Comparison of ENCODE assay signal across 9 cellular contexts in the genomic region with DNA sequence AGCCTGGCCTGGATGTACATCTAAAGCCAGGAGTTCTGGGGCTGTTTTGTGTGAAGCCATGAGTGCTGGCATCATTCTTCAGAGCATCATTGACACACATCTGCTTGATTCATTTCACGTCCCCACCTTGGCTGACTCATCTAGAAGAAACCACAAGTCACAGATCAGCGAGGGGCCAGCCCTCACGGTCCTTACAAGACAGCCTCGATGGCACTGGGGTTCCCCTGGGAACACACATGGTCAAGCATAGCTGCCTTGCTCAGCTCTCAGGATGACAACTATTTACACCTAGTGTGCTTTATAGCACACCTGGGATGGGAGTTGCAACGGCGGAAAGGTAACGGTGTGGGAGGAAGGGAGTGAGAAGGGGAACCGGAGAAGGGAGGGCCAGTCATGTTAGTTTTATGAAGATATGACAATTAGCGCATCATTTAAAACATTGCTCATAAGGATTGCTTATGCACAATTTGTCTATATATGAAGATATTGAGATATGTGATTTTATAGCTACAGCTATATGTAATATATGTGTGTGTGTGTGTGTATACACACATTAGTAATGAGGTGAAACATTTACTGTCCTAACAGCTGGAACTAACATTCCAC.
A peak's percentile ranks its signal among the peaks of the same experiment; 100 is the strongest.
DNase-seq lines count a peak whose midpoint lies in the region; ATAC-seq and TF ChIP-seq lines count a peak whose summit lies in the region.
"Had no signal": no experiment of that assay in that cellular context is flagged by ENCODE, and none has a peak within 500 bp of the region (broad histone marks: within the 10 kb centered on the region; RNA-seq: fewer than 3 reads in every experiment).

No MANE protein-coding gene starts in this region.

- H3K4me1 ChIP-seq in Karpas-422 (ENCODE audit: low read length) (peaks cover 55% of the 10 kb centered on the region), vagina (no peaks in the 10 kb centered on the region)
- peaks cover 7% of the 10 kb centered on the region for H3K4me1 ChIP-seq in CD4-positive, alpha-beta memory T cell (ENCODE audit: insufficient read depth, low read length)

- peak; percentile 91 for ATAC-seq in GM18861 (IDR thresholded peaks at IDR 0.05; ENCODE audit: unreplicated experiment)
- peak; percentile 79 for ATAC-seq in GM21737 (IDR thresholded peaks at IDR 0.05; ENCODE audit: unreplicated experiment)

- H3K27me3 ChIP-seq in Karpas-422 (ENCODE audit: low read length) = 0 out of 2 replicates have a peak, but pooled peaks cover 2% of the 10 kb centered on the region
- H3K27me3 ChIP-seq in vagina = no peaks in the 10 kb centered on the region
- no peaks in the 10 kb centered on the region for H3K27me3 ChIP-seq in CD4-positive, alpha-beta memory T cell (ENCODE audit: insufficient read depth, low read length)

- peaks cover 43% of the 10 kb centered on the region for H3K27me3 Mint-ChIP-seq in mesothelial cell of epicardium (ENCODE audit: low read depth)
- no peaks in the 10 kb centered on the region for H3K27me3 Mint-ChIP-seq in CD4-positive, alpha-beta memory T cell

- no peak overlapping the region for H3K9ac ChIP-seq in Karpas-422 (ENCODE audit: low read length)

- no peak overlapping the region for H3K4me3 Mint-ChIP-seq in mesothelial cell of epicardium
- peak overlapping the region in 2 of 8 donors; percentile 4 to 31 for H3K4me3 Mint-ChIP-seq in CD4-positive, alpha-beta memory T cell
- H3K4me3 Mint-ChIP-seq: naive B cell had no signal

- no peaks in the 10 kb centered on the region for H4K20me1 ChIP-seq in Karpas-422 (ENCODE audit: insufficient read depth, low read depth, low read length)

- no peak for TF ChIP-seq POLR2A in vagina (IDR thresholded peaks at IDR 0.05)

- H2AFZ ChIP-seq in Karpas-422 (ENCODE audit: low read length) = no peak overlapping the region

- CTCF ChIA-PET in CD4-positive, alpha-beta memory T cell (lab: Charles Lee; ENCODE audit: partially characterized antibody) = interaction anchor here (1.2 kb wide), 1 partner anchor 34 kb away, joined by 3 read pairs; no protein-coding TSS in a partner anchor

- intact Hi-C loops in vagina (cut with DNase I) = no loop called here
- intact Hi-C loops in CD4-positive, alpha-beta memory T cell (cut with micrococcal nuclease) = no loop called here

- no peaks in the 10 kb centered on the region for H3K79me2 ChIP-seq in Karpas-422 (ENCODE audit: low read length)

- POLR2A ChIA-PET in CD4-positive, alpha-beta memory T cell (lab: Charles Lee; ENCODE audit: partially characterized antibody) = interaction anchor here (1.3 kb wide), 1 partner anchor 33 kb away, joined by 4 read pairs; no protein-coding TSS in a partner anchor

- no peaks in the 10 kb centered on the region for H3K9me2 ChIP-seq in Karpas-422 (replicated peaks; ENCODE audit: insufficient read depth, low read length)

- TF ChIP-seq CTCF in mesothelial cell of epicardium (IDR thresholded peaks at IDR 0.05; ENCODE audit: unreplicated experiment) (no peak), vagina (IDR thresholded peaks at IDR 0.05) (no peak)

- H3K4me2 ChIP-seq in Karpas-422 (ENCODE audit: low read depth, low read length, poor library complexity, severe bottlenecking) = peak overlapping the region; percentile 44

- 0 out of 2 replicates have a peak overlapping the region, but pooled peaks have one; percentile 0 for H3K4me3 ChIP-seq in Karpas-422 (ENCODE audit: low read length)
- no peak overlapping the region for H3K4me3 ChIP-seq in vagina
- H3K4me3 ChIP-seq in CD4-positive, alpha-beta memory T cell (ENCODE audit: low read length in 2 of 2) = no peak overlapping the region

- H3K27ac ChIP-seq in Karpas-422 (ENCODE audit: low read length) = peak overlapping the region; percentile 33; the same call in 1 of the 2 replicates
- no peak overlapping the region for H3K27ac ChIP-seq in vagina
- no peak overlapping the region for H3K27ac ChIP-seq in CD4-positive, alpha-beta memory T cell (ENCODE audit: low read depth, low read length)

- no peaks in the 10 kb centered on the region for H3K4me1 Mint-ChIP-seq in mesothelial cell of epicardium
- peaks cover 5 to 16% (median 10%) of the 10 kb centered on the region in 4 donors for H3K4me1 Mint-ChIP-seq in CD4-positive, alpha-beta memory T cell

- no peak overlapping the region for H3K27ac Mint-ChIP-seq in mesothelial cell of epicardium
- H3K27ac Mint-ChIP-seq in CD4-positive, alpha-beta memory T cell = peak overlapping the region in 2 of 7 donors; percentile 26 to 40

- peaks cover 3% of the 10 kb centered on the region for H3K36me3 Mint-ChIP-seq in mesothelial cell of epicardium
- peaks cover 0 to 4% of the 10 kb centered on the region in 2 donors for H3K36me3 Mint-ChIP-seq in CD4-positive, alpha-beta memory T cell

- H3K9me3 Mint-ChIP-seq in mesothelial cell of epicardium = peaks cover 17% of the 10 kb centered on the region
- peaks cover 0 to 17% (median 6%) of the 10 kb centered on the region in 8 donors for H3K9me3 Mint-ChIP-seq in CD4-positive, alpha-beta memory T cell

- peak; percentile 57 for DNase-seq in Karpas-422
- DNase-seq in stimulated activated CD4-positive, alpha-beta T cell treated with anti-CD3 and anti-CD28 coated beads, Interleukin-15, amount 100 ng/mL, for 24 hours = peak; percentile 73
- DNase-seq in mesothelial cell of epicardium (ENCODE audit: low spot score in 2 of 2, unreplicated experiment in 2 of 2) = no peak
- DNase-seq in NCI-H146 treated with DMSO at 0.1 percent for 48 hours (lab: John Stamatoyannopoulos, UW; ENCODE audit: unreplicated experiment) = no peak
- DNase-seq in vagina (ENCODE audit: extremely low spot score in 2 of 2) = no peak
- DNase-seq in CD4-positive, alpha-beta memory T cell = no peak
- DNase-seq: naive B cell had no signal

- H3K36me3 ChIP-seq in Karpas-422 (ENCODE audit: insufficient read depth, low read length) (no peaks in the 10 kb centered on the region), vagina (no peaks in the 10 kb centered on the region)
- no peaks in the 10 kb centered on the region for H3K36me3 ChIP-seq in CD4-positive, alpha-beta memory T cell (ENCODE audit: insufficient read depth, low read length)

- H3K9me3 ChIP-seq in Karpas-422 (ENCODE audit: low read length) (no peaks in the 10 kb centered on the region), vagina (no peaks in the 10 kb centered on the region)
- H3K9me3 ChIP-seq in CD4-positive, alpha-beta memory T cell (ENCODE audit: control insufficient read depth in 1 of 2, low read length in 2 of 2) = no peaks in the 10 kb centered on the region

Comparison
In these comparisons a context has a peak if more than half of its experiments do, and no peak if none do; other contexts are left out.
1. DNase-seq: peak in Karpas-422 (single experiment) and stimulated activated CD4-positive, alpha-beta T cell treated with anti-CD3 and anti-CD28 coated beads, Interleukin-15, amount 100 ng/mL, for 24 hours (single experiment); none in mesothelial cell of epicardium (0 of 2), NCI-H146 treated with DMSO at 0.1 percent for 48 hours (single experiment), vagina (0 of 2) and CD4-positive, alpha-beta memory T cell (0 of 5).